Comparison of ENCODE assay signal across 30 cellular contexts in genomic region chr7:128243273-128243672, GRCh38. TPM values are rescaled to one million over a fixed set of nuclear protein-coding genes. Genes with fewer than 3 reads are reported as not detected.
"Had no signal": no experiment of that assay in that cellular context is flagged by ENCODE, and none has a peak within 500 bp of the region (broad histone marks: within the 10 kb centered on the region; RNA-seq: fewer than 3 reads in every experiment).

No MANE protein-coding gene starts in this region.

- H3K9me3 ChIP-seq: neutrophil, pancreas, right lobe of liver, thyroid gland, vagina had no signal

- H3K27ac ChIP-seq: neutrophil, pancreas, psoas muscle, right lobe of liver, sigmoid colon, thoracic aorta, thyroid gland, tibial nerve, upper lobe of left lung, vagina had no signal

- H3K36me3 Mint-ChIP-seq: naive B cell; stimulated activated effector memory CD8-positive, alpha-beta T cell treated with anti-CD3 and anti-CD28 coated beads, Interleukin-12 subunit alpha, Interleukin-12 subunit beta, amount 100 ng/mL, for 72 hours; stimulated activated naive B cell treated with anti-CD40 and anti-IgM and Interleukin-4, amounts not matched to agents 10 μg/mL and 1 μg/mL and 100 μg/mL, for 72 hours had no signal

- H3K4me3 ChIP-seq: pancreas, psoas muscle, right lobe of liver, sigmoid colon, thoracic aorta, thyroid gland, tibial nerve, upper lobe of left lung, vagina had no signal

- H3K4me1 ChIP-seq: pancreas, psoas muscle, right lobe of liver, sigmoid colon, thyroid gland, tibial nerve, vagina had no signal

- H3K4me3 Mint-ChIP-seq: naive B cell; naive thymus-derived CD8-positive, alpha-beta T cell; natural killer cell treated with Interleukin-12 subunit alpha and Interleukin-12 subunit beta and Interleukin-15 and Interleukin-18, amount 100 ng/mL, for 72 hours; nephron progenitor cell; neural crest cell; stimulated activated effector memory CD8-positive, alpha-beta T cell treated with anti-CD3 and anti-CD28 coated beads, Interleukin-12 subunit alpha, Interleukin-12 subunit beta, amount 100 ng/mL, for 72 hours; stimulated activated naive B cell treated with anti-CD40 and anti-IgM and Interleukin-4, amounts not matched to agents 10 μg/mL and 1 μg/mL and 100 μg/mL, for 72 hours; stimulated activated naive CD8-positive, alpha-beta T cell treated with anti-CD3 and anti-CD28 coated beads, Interleukin-15, amount 100 ng/mL, for 72 hours had no signal

- H3K36me3 ChIP-seq: neutrophil, pancreas, right lobe of liver, sigmoid colon, thoracic aorta, thyroid gland, tibial nerve, upper lobe of left lung, vagina had no signal

- DNase-seq: naive B cell; naive thymus-derived CD8-positive, alpha-beta T cell; nephron progenitor cell; nucleus accumbens; pancreas; psoas muscle; right cardiac atrium; right lobe of liver; sigmoid colon; small intestine; stimulated activated CD4-positive, alpha-beta T cell treated with anti-CD3 and anti-CD28 coated beads, Interleukin-15, amount 100 ng/mL, for 24 hours; stimulated activated CD4-positive, alpha-beta T cell treated with anti-CD3 and anti-CD28 coated beads, Interleukin-2, amount 100 ng/mL, for 24 hours; stimulated activated CD4-positive, alpha-beta T cell treated with anti-CD3 and anti-CD28 coated beads, Interleukin-2, amount 100 ng/mL, for 48 hours; stimulated activated CD4-positive, alpha-beta T cell treated with anti-CD3 and anti-CD28 coated beads, Interleukin-4, amount 100 ng/mL, for 24 hours; stimulated activated naive B cell treated with anti-CD40 and anti-IgM and Interleukin-4, amounts not matched to agents 10 μg/mL and 1 μg/mL and 100 μg/mL, for 72 hours; stimulated activated naive CD8-positive, alpha-beta T cell treated with anti-CD3 and anti-CD28 coated beads, Interleukin-15, amount 100 ng/mL, for 72 hours; stimulated activated naive CD8-positive, alpha-beta T cell treated with anti-CD3 and anti-CD28 coated beads, Interleukin-15, Interleukin-2, amounts not matched to agents 100 U/mL and 50 U/mL, for 24 hours; thyroid gland had no signal

- H3K9me3 Mint-ChIP-seq: natural killer cell treated with Interleukin-12 subunit alpha and Interleukin-12 subunit beta and Interleukin-15 and Interleukin-18, amount 100 ng/mL, for 72 hours had no signal

- H3K4me1 Mint-ChIP-seq: naive B cell; naive thymus-derived CD8-positive, alpha-beta T cell; nephron progenitor cell; neural crest cell; stimulated activated effector memory CD8-positive, alpha-beta T cell treated with anti-CD3 and anti-CD28 coated beads, Interleukin-12 subunit alpha, Interleukin-12 subunit beta, amount 100 ng/mL, for 72 hours; stimulated activated naive B cell treated with anti-CD40 and anti-IgM and Interleukin-4, amounts not matched to agents 10 μg/mL and 1 μg/mL and 100 μg/mL, for 72 hours; stimulated activated naive CD8-positive, alpha-beta T cell treated with anti-CD3 and anti-CD28 coated beads, Interleukin-15, amount 100 ng/mL, for 72 hours had no signal

- H3K27ac Mint-ChIP-seq: natural killer cell treated with Interleukin-12 subunit alpha and Interleukin-12 subunit beta and Interleukin-15 and Interleukin-18, amount 100 ng/mL, for 72 hours; nephron progenitor cell; progenitor cell of endocrine pancreas; stimulated activated effector memory CD8-positive, alpha-beta T cell treated with anti-CD3 and anti-CD28 coated beads, Interleukin-12 subunit alpha, Interleukin-12 subunit beta, amount 100 ng/mL, for 72 hours; stimulated activated naive B cell treated with anti-CD40 and anti-IgM and Interleukin-4, amounts not matched to agents 10 μg/mL and 1 μg/mL and 100 μg/mL, for 72 hours; stimulated activated naive CD8-positive, alpha-beta T cell treated with anti-CD3 and anti-CD28 coated beads, Interleukin-15, amount 100 ng/mL, for 72 hours had no signal

RNA-seq across cellular contexts. Expression of gene LEP, which starts 2.2 kb away (rescaled TPM):
- total RNA-seq: naive thymus-derived CD8-positive, alpha-beta T cell; natural killer cell treated with Interleukin-12 subunit alpha and Interleukin-12 subunit beta and Interleukin-15 and Interleukin-18, amount 100 ng/mL, for 72 hours; neural crest cell; osteocyte; progenitor cell of endocrine pancreas; renal cortical epithelial cell; right lobe of liver; temporal lobe; thoracic aorta; upper lobe of left lung had no signal
